Comparison of ENCODE assay signal across 1 cellular context in the genomic region with DNA sequence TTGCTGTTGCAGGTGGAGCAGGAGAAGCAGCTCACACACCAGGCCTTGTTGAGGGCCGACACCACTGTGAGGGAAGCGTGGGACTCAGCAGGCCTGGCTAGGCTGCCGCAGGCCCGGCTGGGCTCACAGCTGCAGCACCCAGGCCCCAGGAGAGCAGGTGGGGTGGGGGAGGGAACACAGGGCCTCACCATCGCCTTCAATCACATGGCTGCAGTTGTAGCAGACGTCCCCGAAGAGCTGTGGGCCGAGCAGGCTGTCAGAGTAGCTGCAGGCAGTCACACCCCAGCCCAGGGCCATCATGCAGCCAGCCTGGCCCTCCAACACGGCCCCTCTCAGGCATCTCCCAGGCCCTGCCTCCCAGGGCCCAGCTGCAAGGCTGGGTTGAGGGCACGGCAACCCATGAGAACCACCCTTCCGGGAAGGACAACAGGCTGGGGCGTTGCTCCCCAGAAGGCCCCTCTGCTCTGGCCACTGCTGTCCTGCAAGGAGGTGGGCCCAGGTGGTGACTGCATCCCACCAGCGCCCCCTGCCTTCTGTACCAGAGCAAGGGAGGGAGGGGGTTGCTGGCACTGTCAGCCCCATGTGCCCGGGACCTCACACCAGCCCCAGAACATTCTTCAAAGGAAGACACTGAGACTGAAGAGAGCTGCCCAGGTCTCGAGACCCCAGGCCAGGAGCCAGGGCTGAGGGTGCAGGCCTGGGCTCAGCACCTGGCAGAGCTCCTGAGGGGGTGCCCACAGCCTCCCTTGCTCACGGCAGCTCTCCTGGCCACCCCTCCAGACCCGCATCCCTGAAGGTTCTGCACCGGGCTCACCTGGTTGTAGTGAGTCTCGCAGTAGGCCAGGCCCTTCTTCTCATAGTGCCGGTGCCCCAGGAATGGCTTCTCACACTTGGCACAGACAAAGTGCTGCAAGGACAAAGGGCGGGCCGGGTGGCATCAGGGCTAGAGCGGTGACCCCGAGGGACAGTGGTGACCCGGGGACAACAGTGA.
TF ChIP-seq lines count a peak whose summit lies in the region.

No MANE protein-coding gene starts in this region.

TF ChIP-seq in HepG2, 621 proteins besides CTCF, POLR2A, EP300 and RAD21 (continued from another document and continues in another):
- no peak for TF ChIP-seq ZBTB40 (IDR thresholded peaks at IDR 0.05)
- TF ChIP-seq ZBTB40 (CRISPR knock-in tag; IDR thresholded peaks at IDR 0.05) = peak; percentile 62; the same call in 1 of the 2 replicates
- no peak for TF ChIP-seq ZSCAN30 (CRISPR knock-in tag; IDR thresholded peaks at IDR 0.05)
- no peak for TF ChIP-seq SUZ12 (IDR thresholded peaks at IDR 0.05; ENCODE audit: low read depth, low read length)
- no peak for TF ChIP-seq KLF16 (CRISPR knock-in tag; IDR thresholded peaks at IDR 0.05)
- peak; percentile 35; the same call in 1 of the 2 replicates for TF ChIP-seq ZBED4 (CRISPR knock-in tag; IDR thresholded peaks at IDR 0.05; ENCODE audit: borderline replicate concordance)
- no peak for TF ChIP-seq ELF4 (CRISPR knock-in tag; IDR thresholded peaks at IDR 0.05; ENCODE audit: borderline replicate concordance)
- TF ChIP-seq MXD1 (CRISPR knock-in tag; IDR thresholded peaks at IDR 0.05) = peak; percentile 41; the same call in 1 of the 2 replicates
- TF ChIP-seq, protein P1, sequence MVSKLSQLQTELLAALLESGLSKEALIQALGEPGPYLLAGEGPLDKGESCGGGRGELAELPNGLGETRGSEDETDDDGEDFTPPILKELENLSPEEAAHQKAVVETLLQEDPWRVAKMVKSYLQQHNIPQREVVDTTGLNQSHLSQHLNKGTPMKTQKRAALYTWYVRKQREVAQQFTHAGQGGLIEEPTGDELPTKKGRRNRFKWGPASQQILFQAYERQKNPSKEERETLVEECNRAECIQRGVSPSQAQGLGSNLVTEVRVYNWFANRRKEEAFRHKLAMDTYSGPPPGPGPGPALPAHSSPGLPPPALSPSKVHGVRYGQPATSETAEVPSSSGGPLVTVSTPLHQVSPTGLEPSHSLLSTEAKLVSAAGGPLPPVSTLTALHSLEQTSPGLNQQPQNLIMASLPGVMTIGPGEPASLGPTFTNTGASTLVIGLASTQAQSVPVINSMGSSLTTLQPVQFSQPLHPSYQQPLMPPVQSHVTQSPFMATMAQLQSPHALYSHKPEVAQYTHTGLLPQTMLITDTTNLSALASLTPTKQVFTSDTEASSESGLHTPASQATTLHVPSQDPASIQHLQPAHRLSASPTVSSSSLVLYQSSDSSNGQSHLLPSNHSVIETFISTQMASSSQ (IDR thresholded peaks at IDR 0.05; ENCODE audit: low read depth) = no peak
- TF ChIP-seq, protein P1 (CRISPR knock-in tag; IDR thresholded peaks at IDR 0.05; ENCODE audit: borderline replicate concordance) = no peak
- no peak for TF ChIP-seq CEBPG (CRISPR knock-in tag; IDR thresholded peaks at IDR 0.05)
- TF ChIP-seq FOXJ3 (CRISPR knock-in tag; IDR thresholded peaks at IDR 0.05; ENCODE audit: borderline replicate concordance) = no peak
- no peak for TF ChIP-seq NR1H2 (CRISPR knock-in tag; IDR thresholded peaks at IDR 0.05; ENCODE audit: borderline replicate concordance, low read depth)
- TF ChIP-seq ZBTB44 (CRISPR knock-in tag; IDR thresholded peaks at IDR 0.05) = no peak
- TF ChIP-seq, protein P2, sequence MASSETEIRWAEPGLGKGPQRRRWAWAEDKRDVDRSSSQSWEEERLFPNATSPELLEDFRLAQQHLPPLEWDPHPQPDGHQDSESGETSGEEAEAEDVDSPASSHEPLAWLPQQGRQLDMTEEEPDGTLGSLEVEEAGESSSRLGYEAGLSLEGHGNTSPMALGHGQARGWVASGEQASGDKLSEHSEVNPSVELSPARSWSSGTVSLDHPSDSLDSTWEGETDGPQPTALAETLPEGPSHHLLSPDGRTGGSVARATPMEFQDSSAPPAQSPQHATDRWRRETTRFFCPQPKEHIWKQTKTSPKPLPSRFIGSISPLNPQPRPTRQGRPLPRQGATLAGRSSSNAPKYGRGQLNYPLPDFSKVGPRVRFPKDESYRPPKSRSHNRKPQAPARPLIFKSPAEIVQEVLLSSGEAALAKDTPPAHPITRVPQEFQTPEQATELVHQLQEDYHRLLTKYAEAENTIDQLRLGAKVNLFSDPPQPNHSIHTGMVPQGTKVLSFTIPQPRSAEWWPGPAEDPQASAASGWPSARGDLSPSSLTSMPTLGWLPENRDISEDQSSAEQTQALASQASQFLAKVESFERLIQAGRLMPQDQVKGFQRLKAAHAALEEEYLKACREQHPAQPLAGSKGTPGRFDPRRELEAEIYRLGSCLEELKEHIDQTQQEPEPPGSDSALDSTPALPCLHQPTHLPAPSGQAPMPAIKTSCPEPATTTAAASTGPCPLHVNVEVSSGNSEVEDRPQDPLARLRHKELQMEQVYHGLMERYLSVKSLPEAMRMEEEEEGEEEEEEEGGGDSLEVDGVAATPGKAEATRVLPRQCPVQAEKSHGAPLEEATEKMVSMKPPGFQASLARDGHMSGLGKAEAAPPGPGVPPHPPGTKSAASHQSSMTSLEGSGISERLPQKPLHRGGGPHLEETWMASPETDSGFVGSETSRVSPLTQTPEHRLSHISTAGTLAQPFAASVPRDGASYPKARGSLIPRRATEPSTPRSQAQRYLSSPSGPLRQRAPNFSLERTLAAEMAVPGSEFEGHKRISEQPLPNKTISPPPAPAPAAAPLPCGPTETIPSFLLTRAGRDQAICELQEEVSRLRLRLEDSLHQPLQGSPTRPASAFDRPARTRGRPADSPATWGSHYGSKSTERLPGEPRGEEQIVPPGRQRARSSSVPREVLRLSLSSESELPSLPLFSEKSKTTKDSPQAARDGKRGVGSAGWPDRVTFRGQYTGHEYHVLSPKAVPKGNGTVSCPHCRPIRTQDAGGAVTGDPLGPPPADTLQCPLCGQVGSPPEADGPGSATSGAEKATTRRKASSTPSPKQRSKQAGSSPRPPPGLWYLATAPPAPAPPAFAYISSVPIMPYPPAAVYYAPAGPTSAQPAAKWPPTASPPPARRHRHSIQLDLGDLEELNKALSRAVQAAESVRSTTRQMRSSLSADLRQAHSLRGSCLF (CRISPR knock-in tag; IDR thresholded peaks at IDR 0.05; ENCODE audit: borderline replicate concordance) = no peak
- TF ChIP-seq RXRB (CRISPR knock-in tag; IDR thresholded peaks at IDR 0.05; ENCODE audit: borderline replicate concordance) = no peak
- TF ChIP-seq GABPB1 (CRISPR knock-in tag; IDR thresholded peaks at IDR 0.05) = peak; percentile 32; the same call in 1 of the 2 replicates
- TF ChIP-seq GTF2F1 (IDR thresholded peaks at IDR 0.05; ENCODE audit: low read length) = no peak
